8 cellular contexts compared by ENCODE assay signal in the genomic region with DNA sequence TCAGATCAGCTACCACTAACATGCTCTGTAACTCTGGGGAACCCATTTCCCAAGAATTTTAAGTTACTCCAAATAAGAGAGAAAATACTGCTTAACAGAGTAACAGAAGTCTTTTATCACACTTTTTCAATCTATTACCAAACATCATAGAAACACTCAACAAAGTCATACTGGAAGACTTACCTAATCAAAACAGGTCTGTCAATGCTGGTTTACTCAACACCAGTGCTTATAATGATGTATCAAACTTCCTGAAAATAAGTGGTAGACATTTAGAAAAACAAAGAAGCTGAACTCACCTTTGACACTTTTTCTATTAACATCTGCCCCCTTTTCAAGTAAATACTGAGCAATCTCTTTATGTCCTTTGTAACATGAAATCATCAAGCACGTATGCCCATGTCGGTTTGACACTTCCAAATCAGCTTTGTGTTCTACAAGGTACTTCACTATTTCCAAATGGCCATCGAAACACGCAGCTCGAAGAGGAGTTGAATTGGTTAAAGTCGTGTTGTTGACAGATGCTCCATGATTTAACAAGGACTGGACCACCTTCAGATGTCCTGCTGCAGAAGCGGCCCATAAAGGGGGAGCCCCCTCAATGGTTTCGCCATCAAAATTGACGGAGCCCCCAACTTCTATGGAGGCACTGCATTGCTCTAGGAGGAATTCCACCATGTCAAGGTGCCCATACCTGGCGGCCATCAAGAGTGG. TPM values are rescaled to one million over a fixed set of nuclear protein-coding genes. Genes with fewer than 3 reads are reported as not detected.
DNase-seq lines count a peak whose midpoint lies in the region; ATAC-seq and TF ChIP-seq lines count a peak whose summit lies in the region.

No MANE protein-coding gene starts in this region.

- peak overlapping the region; percentile 98 for H3K4me3 Mint-ChIP-seq in activated B cell treated with CpG ODN at 0.5 μM for 24 hours

- intact Hi-C loops in activated B cell treated with CpG ODN at 0.5 μM for 24 hours (cut with micrococcal nuclease), result loop anchor here (1.0 to 10.0 kb wide), 2 partner anchors 12 to 1032 kb away; partner anchors contain the start of gene SEMA6A
- intact Hi-C loops in stomach (cut with DNase I; ENCODE audit: low total_unique reads), result no loop called here

- POLR2A ChIA-PET in activated B cell treated with CpG ODN at 0.5 μM for 24 hours (lab: Charles Lee), result interaction anchor here (1.0 to 3.9 kb wide), 4 partner anchors 8 to 214 kb away, joined by 3 to 31 read pairs (median 14); partner anchors contain the start of gene TICAM2

- H3K4me3 ChIP-seq in iPS-15b (ENCODE audit: low read depth, low read length), result peak overlapping the region; percentile 83
- peak overlapping the region; percentile 61 to 95 (median 74) for H3K4me3 ChIP-seq in stomach

- no peaks in the 10 kb centered on the region for H3K36me3 ChIP-seq in iPS-15b (ENCODE audit: control insufficient read depth, insufficient read depth, low read length)
- peaks cover 0 to 18% (median 5%) of the 10 kb centered on the region in 4 donors for H3K36me3 ChIP-seq in stomach

- H3K27me3 ChIP-seq in iPS-15b (ENCODE audit: control insufficient read depth, insufficient read depth, low read length) (no peaks in the 10 kb centered on the region), stomach (no peaks in the 10 kb centered on the region)

- ATAC-seq in activated B cell treated with CpG ODN at 0.5 μM for 24 hours (ENCODE audit: low read depth) (no peak), GM18861 (IDR thresholded peaks at IDR 0.05; ENCODE audit: unreplicated experiment) (no peak)

- H3K4me1 Mint-ChIP-seq in activated B cell treated with CpG ODN at 0.5 μM for 24 hours, result peaks cover 67% of the 10 kb centered on the region

- peak overlapping the region; percentile 91 for H3K9ac ChIP-seq in iPS-15b (ENCODE audit: low read depth, low read length)

- no peaks in the 10 kb centered on the region for H3K9me3 Mint-ChIP-seq in activated B cell treated with CpG ODN at 0.5 μM for 24 hours

- 21 to 37% (median 25%) methylated on average over 10 of the region's 10 CpGs for WGBS in stomach, 5 donors

- CTCF ChIA-PET in activated B cell treated with CpG ODN at 0.5 μM for 24 hours (lab: Charles Lee), result no interaction called here

- no peak for TF ChIP-seq EP300 in stomach (IDR thresholded peaks at IDR 0.05)

- H3K4me1 ChIP-seq in iPS-15b (ENCODE audit: control insufficient read depth, insufficient read depth, low read length) (peaks cover 16% of the 10 kb centered on the region), stomach (peaks cover 27 to 54% (median 43%) of the 10 kb centered on the region in 4 donors)

- H3K27ac Mint-ChIP-seq in activated B cell treated with CpG ODN at 0.5 μM for 24 hours, result peak overlapping the region; percentile 96

- H3K9me3 ChIP-seq in iPS-15b (ENCODE audit: control insufficient read depth, insufficient read depth, low read length) (peaks cover 7% of the 10 kb centered on the region), stomach (peaks cover 0 to 7% (median 6%) of the 10 kb centered on the region in 4 donors)

- H3K27me3 Mint-ChIP-seq in activated B cell treated with CpG ODN at 0.5 μM for 24 hours, result no peaks in the 10 kb centered on the region

- peak overlapping the region; percentile 63 to 99 (median 99) for H3K27ac ChIP-seq in stomach

- TF ChIP-seq POLR2A in stomach (IDR thresholded peaks at IDR 0.05), result no peak

- TF ChIP-seq CTCF in activated B cell treated with CpG ODN at 0.5 μM for 24 hours (IDR thresholded peaks at IDR 0.05), result no peak
- no peak for TF ChIP-seq CTCF in stomach (IDR thresholded peaks at IDR 0.05)

- DNase-seq in NOMO-1 treated with DMSO at 0.1 percent for 48 hours (lab: John Stamatoyannopoulos, UW; ENCODE audit: unreplicated experiment) (peak; percentile 28), NOMO-1 treated with dmso at 0.1 percent for 144 hours (lab: John Stamatoyannopoulos, UW; ENCODE audit: unreplicated experiment) (no peak), activated B cell treated with CpG ODN at 0.5 μM for 24 hours (no peak), stomach (no peak), GF-D8 (lab: John Stamatoyannopoulos, UW) (no peak)
- no peak for DNase-seq in central memory CD4-positive, alpha-beta T cell

- H3K36me3 Mint-ChIP-seq in activated B cell treated with CpG ODN at 0.5 μM for 24 hours (ENCODE audit: low read depth), result peaks cover 57% of the 10 kb centered on the region

RNA-seq across cellular contexts. Expression of gene FEM1C, which starts 1.8 kb away (rescaled TPM):
- 19.1 and 19.8 TPM in 2 replicates for total RNA-seq in activated B cell treated with CpG ODN at 0.5 μM for 24 hours
- 10 to 100 TPM; 20.0 to 55.6 (median 36.8) TPM for total RNA-seq in stomach
- polyA plus RNA-seq in stomach, result 1 to 10 TPM; 5.9 to 8.1 (median 6.3) TPM

RNA-seq across cellular contexts. Expression of gene TICAM2, which starts 59.5 kb away (rescaled TPM):
- total RNA-seq in activated B cell treated with CpG ODN at 0.5 μM for 24 hours (12.4 and 13.3 TPM in 2 replicates), stomach (1 to 10 TPM in 2 of 5 donors, not detected in 3; 2.4 to 9.9 TPM)
- 1 to 10 TPM; 1.4 to 3.5 (median 2.3) TPM for polyA plus RNA-seq in stomach
